ENCODE assay signal across 1 cellular context in genomic region chr17:79559111-79559887, GRCh38.
TF ChIP-seq lines count a peak whose summit lies in the region.

No MANE protein-coding gene starts in this region.

TF ChIP-seq in HEK293, 187 proteins besides CTCF, POLR2A, EP300 and RAD21 (continued from another document):
- TF ChIP-seq, protein P1, sequence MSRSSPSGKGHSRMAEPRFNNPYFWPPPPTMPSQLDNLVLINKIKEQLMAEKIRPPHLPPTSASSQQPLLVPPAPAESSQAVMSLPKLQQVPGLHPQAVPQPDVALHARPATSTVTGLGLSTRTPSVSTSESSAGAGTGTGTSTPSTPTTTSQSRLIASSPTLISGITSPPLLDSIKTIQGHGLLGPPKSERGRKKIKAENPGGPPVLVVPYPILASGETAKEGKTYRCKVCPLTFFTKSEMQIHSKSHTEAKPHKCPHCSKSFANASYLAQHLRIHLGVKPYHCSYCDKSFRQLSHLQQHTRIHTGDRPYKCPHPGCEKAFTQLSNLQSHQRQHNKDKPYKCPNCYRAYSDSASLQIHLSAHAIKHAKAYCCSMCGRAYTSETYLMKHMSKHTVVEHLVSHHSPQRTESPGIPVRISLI (tag by site-specific recombination; IDR thresholded peaks at IDR 0.05), result no peak
- TF ChIP-seq EGR2 (tag by site-specific recombination; IDR thresholded peaks at IDR 0.05; ENCODE audit: low read depth) (peak; percentile 99), SP3 (tag by site-specific recombination; IDR thresholded peaks at IDR 0.05) (no peak)
